ENCODE assay signal across 8 cellular contexts in the genomic region with DNA sequence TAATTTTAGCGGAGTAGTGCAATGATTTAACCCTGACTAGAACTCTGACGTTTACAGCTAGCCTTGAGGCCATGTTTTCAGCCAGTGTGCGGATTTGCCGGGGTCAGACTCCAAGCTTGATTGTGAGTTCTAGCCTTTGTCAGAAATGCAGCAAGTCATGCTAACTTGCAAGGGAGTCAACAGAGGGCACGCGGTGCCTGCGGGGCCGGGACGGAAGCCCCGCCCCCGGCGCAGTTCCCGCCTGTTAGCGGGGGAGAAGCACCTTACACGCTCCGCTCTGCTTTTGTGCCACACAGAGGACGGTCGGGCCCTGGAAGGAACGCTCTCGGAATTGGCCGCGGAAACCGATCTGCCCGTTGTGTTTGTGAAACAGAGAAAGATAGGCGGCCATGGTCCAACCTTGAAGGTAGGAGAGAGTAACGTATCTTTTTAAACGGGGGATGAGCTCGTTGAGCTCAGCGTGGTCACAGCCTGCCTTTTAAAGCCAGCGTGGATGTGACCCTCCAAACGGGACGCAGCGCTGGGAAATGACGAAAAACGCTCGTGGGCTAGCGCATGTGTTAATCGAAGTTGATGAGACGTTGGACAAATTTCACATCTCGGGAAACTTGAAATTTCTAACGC. TPM values are rescaled to one million over a fixed set of nuclear protein-coding genes. Genes with fewer than 3 reads are reported as not detected.
DNase-seq lines count a peak whose midpoint lies in the region; ATAC-seq and TF ChIP-seq lines count a peak whose summit lies in the region.

No MANE protein-coding gene starts in this region.

- ATAC-seq in HG02798 (IDR thresholded peaks at IDR 0.05; ENCODE audit: poor library complexity, unreplicated experiment), result peak; percentile 60
- ATAC-seq in left cardiac atrium, result peak; percentile 78 to 85

- intact Hi-C loops in left cardiac atrium (cut with DNase I), result no loop called here
- intact Hi-C loops in posterior vena cava (cut with DNase I), result loop anchor here in 1 of 2 donors (5.0 kb wide), 1 partner anchor 71 kb away; the partner anchor contains the start of gene TXNRD1

- H3K4me3 ChIP-seq in GM12864 (ENCODE audit: low read depth, low read length), result peak overlapping the region; percentile 63

- no peak for TF ChIP-seq CTCF in GM12864 (IDR thresholded peaks at IDR 0.05; ENCODE audit: low read depth, low read length, missing control alignments)

- peak overlapping the region; percentile 59 for H3K27ac ChIP-seq in adipose tissue (ENCODE audit: low read depth, low read length)

- DNase-seq in GM12864 (ENCODE audit: low read depth) (peak; percentile 75), NCI-H1436 (lab: John Stamatoyannopoulos, UW) (peak; percentile 80), SW480 (ENCODE audit: low spot score) (peak; percentile 92), left cardiac atrium (peak; percentile 82), posterior vena cava (ENCODE audit: low spot score) (peak; percentile 92), ureter (ENCODE audit: low spot score) (peak; percentile 79)

- WGBS in adipose tissue, 3 donors, result 0% methylated on average over 41 of the region's 41 CpGs

RNA-seq across cellular contexts. Expression of gene EID3, which starts 14.8 kb away (rescaled TPM):
- 1 to 10 TPM in 2 of 3 donors, under 1 TPM in 1; 0.53 to 2.5 (median 2.2) TPM for polyA plus RNA-seq in adipose tissue
- total RNA-seq in left cardiac atrium (1 to 10 TPM; 1.6 to 1.7 TPM), posterior vena cava (1 to 10 TPM; 6.0 to 6.1 TPM), ureter (4.7 TPM)

Comparison
In these comparisons a context has a peak if more than half of its experiments do, and no peak if none do; other contexts are left out.
1. Peak in every context shown above with its lines: DNase-seq, ATAC-seq, H3K4me3 ChIP-seq and H3K27ac ChIP-seq.